7 cellular contexts compared by ENCODE assay signal in the genomic region with DNA sequence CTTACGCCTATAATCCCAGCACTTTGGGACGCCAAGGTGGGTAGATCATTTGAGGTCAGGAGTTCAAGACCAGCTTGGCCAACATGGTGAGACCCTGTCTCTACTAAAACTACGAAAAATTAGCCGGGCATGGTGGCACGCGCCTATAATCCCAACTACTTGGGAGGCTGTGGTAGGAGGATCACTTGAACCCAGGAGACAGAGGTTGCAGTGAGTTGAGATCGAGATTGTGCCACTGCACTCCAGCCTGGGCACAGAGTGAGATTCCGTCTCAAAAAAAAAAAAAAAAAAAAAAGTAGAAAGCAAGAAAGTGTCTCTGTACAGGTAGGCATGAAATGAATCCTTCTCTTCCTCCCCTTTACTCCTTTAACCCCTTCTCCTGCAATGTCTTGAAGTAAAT.
A peak's percentile ranks its signal among the peaks of the same experiment; 100 is the strongest.
DNase-seq lines count a peak whose midpoint lies in the region; ATAC-seq, FAIRE-seq and TF ChIP-seq lines count a peak whose summit lies in the region.
"Not testable (repeated sequence)": the region's sequence is repeated elsewhere in the genome, so short reads cannot be mapped to it uniquely, and the experiment has no call there.

No MANE protein-coding gene starts in this region.

- not testable (repeated sequence) for H3K4me3 Mint-ChIP-seq in WTC11; chondrocyte (ENCODE audit: unreplicated experiment); memory B cell; stimulated activated naive B cell treated with anti-CD40 and anti-IgM and Interleukin-4, amounts not matched to agents 10 μg/mL and 1 μg/mL and 100 μg/mL, for 72 hours

- not testable (repeated sequence) for H3K4me3 ChIP-seq in AG04450 (ENCODE audit: low read depth, low read length)

- not testable (repeated sequence) for ATAC-seq in WTC11; memory B cell (ENCODE audit: low read depth); stimulated activated naive B cell treated with anti-CD40 and anti-IgM and Interleukin-4, amounts not matched to agents 10 μg/mL and 1 μg/mL and 100 μg/mL, for 72 hours (replicated peaks)

- not testable (repeated sequence) for H3K9me3 Mint-ChIP-seq in WTC11; chondrocyte (ENCODE audit: low read depth); memory B cell; stimulated activated naive B cell treated with anti-CD40 and anti-IgM and Interleukin-4, amounts not matched to agents 10 μg/mL and 1 μg/mL and 100 μg/mL, for 72 hours

- H3K27me3 Mint-ChIP-seq in WTC11 (ENCODE audit: low read depth); chondrocyte (ENCODE audit: low read depth); memory B cell; stimulated activated naive B cell treated with anti-CD40 and anti-IgM and Interleukin-4, amounts not matched to agents 10 μg/mL and 1 μg/mL and 100 μg/mL, for 72 hours: not testable (repeated sequence)

- FAIRE-seq in HTR-8/SVneo (lab: Jason Lieb, UNC): peak; percentile 54

- peak overlapping the region; percentile 57 for H3K27ac ChIP-seq in AG04450 (ENCODE audit: low read depth, low read length)
- H3K27ac ChIP-seq in epithelial cell of prostate: peak overlapping the region; percentile 26

- H3K27me3 ChIP-seq in AG04450 (ENCODE audit: control insufficient read depth, insufficient read depth, low read length): not testable (repeated sequence)

- not testable (repeated sequence) for H3K9me3 ChIP-seq in AG04450 (ENCODE audit: control insufficient read depth, insufficient read depth, low read length)

- H3K36me3 Mint-ChIP-seq in WTC11 (peaks cover 22% of the 10 kb centered on the region), chondrocyte (ENCODE audit: low read depth) (peaks cover 19% of the 10 kb centered on the region), memory B cell (peaks cover 14% of the 10 kb centered on the region)
- H3K36me3 Mint-ChIP-seq in stimulated activated naive B cell treated with anti-CD40 and anti-IgM and Interleukin-4, amounts not matched to agents 10 μg/mL and 1 μg/mL and 100 μg/mL, for 72 hours: peaks cover 10 to 23% of the 10 kb centered on the region in 2 donors

- H3K4me1 Mint-ChIP-seq in WTC11, memory B cell: not testable (repeated sequence)
- peaks cover 22% of the 10 kb centered on the region for H3K4me1 Mint-ChIP-seq in chondrocyte (ENCODE audit: low read depth)
- peaks cover 7 to 10% of the 10 kb centered on the region in 2 donors for H3K4me1 Mint-ChIP-seq in stimulated activated naive B cell treated with anti-CD40 and anti-IgM and Interleukin-4, amounts not matched to agents 10 μg/mL and 1 μg/mL and 100 μg/mL, for 72 hours

- not testable (repeated sequence) for DNase-seq in AG04450 (ENCODE audit: low read depth, low spot score); HTR-8/SVneo (ENCODE audit: insufficient read length, low spot score); WTC11 (ENCODE audit: low spot score); chondrocyte (ENCODE audit: low spot score); epithelial cell of prostate (ENCODE audit: low read depth, low spot score); memory B cell (ENCODE audit: low spot score in 2 of 2); stimulated activated naive B cell treated with anti-CD40 and anti-IgM and Interleukin-4, amounts not matched to agents 10 μg/mL and 1 μg/mL and 100 μg/mL, for 72 hours

- CTCF ChIA-PET in AG04450 (lab: Charles Lee): not testable (repeated sequence)
- CTCF ChIA-PET in WTC11 (lab: Charles Lee): interaction anchor here (1.0 kb wide), 1 partner anchor 13 kb away, joined by 3 read pairs; no protein-coding TSS in a partner anchor

- POLR2A ChIA-PET in AG04450 (lab: Yijun Ruan, JAX); WTC11 (lab: Charles Lee): not testable (repeated sequence)

- TF ChIP-seq CTCF in AG04450 (IDR thresholded peaks at IDR 0.05; ENCODE audit: low read depth, low read length); WTC11 (IDR thresholded peaks at IDR 0.05); chondrocyte (IDR thresholded peaks at IDR 0.05): not testable (repeated sequence)

- H3K27ac Mint-ChIP-seq in WTC11 (0 out of 2 replicates have a peak overlapping the region, but pooled peaks have one; percentile 49), chondrocyte (ENCODE audit: unreplicated experiment) (peak overlapping the region; percentile 61), memory B cell (peak overlapping the region; percentile 41)
- peak overlapping the region; percentile 47 for H3K27ac Mint-ChIP-seq in stimulated activated naive B cell treated with anti-CD40 and anti-IgM and Interleukin-4, amounts not matched to agents 10 μg/mL and 1 μg/mL and 100 μg/mL, for 72 hours
